ENCODE assay signal across 5 cellular contexts in the genomic region with DNA sequence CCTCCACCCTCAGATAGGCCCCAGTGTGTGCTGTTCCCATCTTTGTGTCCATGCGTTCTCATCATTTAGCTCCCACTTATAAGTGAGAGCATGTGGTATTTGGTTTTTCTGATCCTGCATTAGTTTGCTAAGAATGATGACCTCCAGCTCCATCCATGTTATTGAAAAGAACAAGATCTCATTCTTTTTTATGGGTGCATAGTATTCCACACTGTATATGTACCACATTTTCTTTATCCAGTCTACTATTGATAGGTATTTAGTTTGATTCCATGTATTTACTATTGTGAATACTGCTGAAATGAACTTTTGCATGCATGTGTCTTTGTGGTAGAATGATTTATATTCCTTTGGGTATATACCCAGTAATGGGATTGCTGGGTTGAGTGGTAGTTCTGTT.
A peak's percentile ranks its signal among the peaks of the same experiment; 100 is the strongest.
DNase-seq lines count a peak whose midpoint lies in the region; ATAC-seq, FAIRE-seq and TF ChIP-seq lines count a peak whose summit lies in the region.
"Not testable (repeated sequence)": the region's sequence is repeated elsewhere in the genome, so short reads cannot be mapped to it uniquely, and the experiment has no call there.

No MANE protein-coding gene starts in this region.

- not testable (repeated sequence) for TF ChIP-seq RAD21 in K562 (CRISPR knock-in tag; conservative IDR thresholded peaks at IDR 0.05 in 1 of 2, IDR thresholded peaks at IDR 0.05 in 1 of 2)

- H3K36me3 Mint-ChIP-seq in endodermal cell (ENCODE audit: low read depth) = peaks cover 11% of the 10 kb centered on the region
- H3K36me3 Mint-ChIP-seq in nephron progenitor cell (ENCODE audit: low read depth); neural progenitor cell: not testable (repeated sequence)

- intact Hi-C loops in K562 (cut with micrococcal nuclease) = loop anchor here (5.0 kb wide), 1 partner anchor 101 kb away; no protein-coding TSS in a partner anchor

- H3K36me3 ChIP-seq in HEK293 (ENCODE audit: control insufficient read depth in 2 of 2, insufficient read depth in 1 of 2, low read length in 2 of 2); K562 (ENCODE audit: control insufficient read depth, insufficient read depth, low read length); endodermal cell (ENCODE audit: control insufficient read depth, insufficient read depth, low read length); neural progenitor cell: not testable (repeated sequence)

- POLR2A ChIA-PET in HEK293 (lab: Yijun Ruan, JAX); K562 (lab: Yijun Ruan, JAX): not testable (repeated sequence)

- CTCF ChIA-PET in HEK293 (lab: Yijun Ruan, JAX); K562 (lab: Yijun Ruan, JAX; ENCODE audit: low intra/inter-chr PET ratio): not testable (repeated sequence)

- not testable (repeated sequence) for H3K4me1 Mint-ChIP-seq in endodermal cell, nephron progenitor cell, neural progenitor cell

- H2AFZ ChIP-seq in K562 (ENCODE audit: low read depth, low read length); neural progenitor cell (replicated peaks): not testable (repeated sequence)

- not testable (repeated sequence) for H3K4me2 ChIP-seq in K562 (ENCODE audit: insufficient read depth, low read length); neural progenitor cell

- WGBS in K562 (ENCODE audit: insufficient coverage, low coverage, missing lambda C conversion rate) = 67% methylated on average over 1 of the region's 1 CpG
- 82% methylated on average over 1 of the region's 1 CpG; no CpG with 5 or more reads in 1 of the 2 experiments for WGBS in endodermal cell (ENCODE audit: insufficient coverage in 1 of 2, insufficient read length in 1 of 2), 2 experiments

- H3K27me3 ChIP-seq in K562 (ENCODE audit: control insufficient read depth in 2 of 2, insufficient read depth in 2 of 2, low read length in 2 of 2); endodermal cell (ENCODE audit: control insufficient read depth, insufficient read depth, low read length, poor library complexity, severe bottlenecking); neural progenitor cell: not testable (repeated sequence)

- TF ChIP-seq CTCF in HEK293 (tag by site-specific recombination; IDR thresholded peaks at IDR 0.05); K562 (IDR thresholded peaks at IDR 0.05 in 2 of 3, conservative IDR thresholded peaks at IDR 0.05 in 1 of 3; ENCODE audit: insufficient read depth in 2 of 3, low read depth in 1 of 3, low read length in 3 of 3); endodermal cell (conservative IDR thresholded peaks at IDR 0.05); nephron progenitor cell (IDR thresholded peaks at IDR 0.05); neural progenitor cell (IDR thresholded peaks at IDR 0.05): not testable (repeated sequence)

- not testable (repeated sequence) for H3K9ac ChIP-seq in K562 (ENCODE audit: insufficient read depth in 1 of 2, low read depth in 2 of 2, low read length in 2 of 2); endodermal cell (ENCODE audit: extremely low read depth, low read length, poor library complexity, severe bottlenecking); neural progenitor cell

- not testable (repeated sequence) for TF ChIP-seq EP300 in K562 (IDR thresholded peaks at IDR 0.05; ENCODE audit: low read length)

- DNase-seq in K562 (ENCODE audit: extremely low read depth in 1 of 4, low spot score in 3 of 4); endodermal cell; nephron progenitor cell; neural progenitor cell (ENCODE audit: low spot score): not testable (repeated sequence)

- not testable (repeated sequence) for TF ChIP-seq POLR2A in K562 (conservative IDR thresholded peaks at IDR 0.05)

- H3K4me3 ChIP-seq in HEK293 (ENCODE audit: low read depth, low read length); K562; neural progenitor cell: not testable (repeated sequence)
- peak overlapping the region; percentile 56 for H3K4me3 ChIP-seq in endodermal cell (ENCODE audit: low read length)

- H4K20me1 ChIP-seq in K562 (replicated peaks; ENCODE audit: control insufficient read depth, insufficient read depth, low read length); neural progenitor cell (ENCODE audit: low read depth): not testable (repeated sequence)

- peaks cover 33% of the 10 kb centered on the region for H3K9me3 Mint-ChIP-seq in endodermal cell
- H3K9me3 Mint-ChIP-seq in nephron progenitor cell, neural progenitor cell: not testable (repeated sequence)

- in situ Hi-C loops in K562 (cut with MboI) = not testable (repeated sequence)

- BruUV-seq in K562 (replicated peaks; lab: Mats Ljungman, UMichigan) = not testable (repeated sequence)

- ATAC-seq in K562 = not testable (repeated sequence)

- not testable (repeated sequence) for H3K4me1 ChIP-seq in HEK293 (ENCODE audit: control insufficient read depth, insufficient read depth, low read length); K562 (replicated peaks in 1 of 2; ENCODE audit: control insufficient read depth in 2 of 2, insufficient read depth in 2 of 2, low read length in 2 of 2); endodermal cell (ENCODE audit: control insufficient read depth, insufficient read depth, low read length); neural progenitor cell

- H3K79me2 ChIP-seq in K562 (ENCODE audit: control insufficient read depth, insufficient read depth, low read length) = peaks cover 18% of the 10 kb centered on the region
- not testable (repeated sequence) for H3K79me2 ChIP-seq in neural progenitor cell (ENCODE audit: low read depth)

- not testable (repeated sequence) for FAIRE-seq in K562 (lab: Jason Lieb, UNC)

- H3F3A ChIP-seq in neural progenitor cell (ENCODE audit: low read depth) = not testable (repeated sequence)

- not testable (repeated sequence) for H3K9me1 ChIP-seq in K562 (ENCODE audit: control insufficient read depth, insufficient read depth, low read length)

- not testable (repeated sequence) for H3K27me3 Mint-ChIP-seq in endodermal cell (ENCODE audit: insufficient read depth); nephron progenitor cell (ENCODE audit: low read depth, poor library complexity); neural progenitor cell (ENCODE audit: insufficient read depth, low read depth)

- H3K27ac ChIP-seq in HEK293 (ENCODE audit: extremely low read depth, low read depth, low read length); K562 (ENCODE audit: extremely low read depth, low read depth, low read length); endodermal cell (ENCODE audit: low read depth, low read length); neural progenitor cell: not testable (repeated sequence)

- not testable (repeated sequence) for H3K27ac Mint-ChIP-seq in endodermal cell, neural progenitor cell
- peak overlapping the region; percentile 41 for H3K27ac Mint-ChIP-seq in nephron progenitor cell

- not testable (repeated sequence) for H3K9me3 ChIP-seq in HEK293 (ENCODE audit: control insufficient read depth, insufficient read depth, low read depth, low read length); K562 (replicated peaks; ENCODE audit: control insufficient read depth, insufficient read depth, low read depth, low read length); neural progenitor cell (ENCODE audit: low read depth)
- peaks cover 37% of the 10 kb centered on the region for H3K9me3 ChIP-seq in endodermal cell (ENCODE audit: control insufficient read depth, low read length)

- H3K4me3 Mint-ChIP-seq in endodermal cell, nephron progenitor cell: not testable (repeated sequence)
- peak overlapping the region; percentile 50 for H3K4me3 Mint-ChIP-seq in neural progenitor cell

TF ChIP-seq in HEK293, 187 proteins besides CTCF, POLR2A, EP300 and RAD21:
- peak; percentile 50; the same call in 1 of the 2 replicates for TF ChIP-seq ZNF146 (tag by site-specific recombination; IDR thresholded peaks at IDR 0.05)

TF ChIP-seq in K562, 482 proteins besides CTCF, POLR2A, EP300 and RAD21:
- TF ChIP-seq BCOR (IDR thresholded peaks at IDR 0.05) = 0 out of 2 replicates have a peak, but pooled peaks have one; percentile 32
- peak; percentile 73 for TF ChIP-seq ZNF146 (CRISPR knock-in tag; IDR thresholded peaks at IDR 0.05; ENCODE audit: unreplicated experiment)
- 0 out of 4 replicates have a peak, but pooled peaks of 1 of the 2 experiments have one; percentile 13 for TF ChIP-seq KDM1A (IDR thresholded peaks at IDR 0.05)
